ENCODE assay signal across 5 cellular contexts in the genomic region with DNA sequence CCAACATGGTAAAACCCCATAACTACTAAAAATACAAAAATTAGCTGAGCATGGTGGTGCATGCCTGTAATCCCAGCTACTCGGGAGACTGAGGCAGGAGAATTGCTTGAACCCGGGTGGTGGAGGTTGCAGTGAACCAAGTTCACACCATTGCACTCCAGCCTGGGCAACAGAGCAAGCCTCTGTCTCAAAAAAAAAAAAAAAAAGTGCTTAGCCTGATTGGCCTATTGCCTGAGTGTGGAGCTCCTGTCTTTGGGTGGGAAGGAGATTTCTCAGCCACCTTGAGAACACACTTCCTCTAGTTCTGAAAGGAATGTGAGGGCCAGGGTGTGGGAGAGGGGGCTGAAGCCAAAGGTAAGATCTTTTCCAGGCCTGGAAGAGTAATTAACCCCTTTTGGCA. TPM values are rescaled to one million over a fixed set of nuclear protein-coding genes. Genes with fewer than 3 reads are reported as not detected.
A peak's percentile ranks its signal among the peaks of the same experiment; 100 is the strongest.
DNase-seq lines count a peak whose midpoint lies in the region; ATAC-seq, FAIRE-seq and TF ChIP-seq lines count a peak whose summit lies in the region.
"Not testable (repeated sequence)": the region's sequence is repeated elsewhere in the genome, so short reads cannot be mapped to it uniquely, and the experiment has no call there.

No MANE protein-coding gene starts in this region.

- H3K27me3 ChIP-seq in astrocyte (ENCODE audit: insufficient read depth, low read length); HepG2 (ENCODE audit: control insufficient read depth in 1 of 2, insufficient read depth in 2 of 2, low read length in 2 of 2): not testable (repeated sequence)

- H3K27ac Mint-ChIP-seq in astrocyte (ENCODE audit: unreplicated experiment) = peak overlapping the region; percentile 53

- H3K4me1 ChIP-seq in A549 = peaks cover 30% of the 10 kb centered on the region; the same call in 2 of the 3 replicates
- not testable (repeated sequence) for H3K4me1 ChIP-seq in astrocyte (ENCODE audit: insufficient read depth, low read length)
- H3K4me1 ChIP-seq in HepG2 (ENCODE audit: insufficient read depth, low read length) = peaks cover 23% of the 10 kb centered on the region

- not testable (repeated sequence) for H3K9ac ChIP-seq in astrocyte (ENCODE audit: low read length); HepG2 (ENCODE audit: insufficient read depth, low read depth, low read length)

- peaks cover 18% of the 10 kb centered on the region for H3K4me1 Mint-ChIP-seq in astrocyte (ENCODE audit: low read depth, unreplicated experiment)

- not testable (repeated sequence) for DNase-seq in A549 (ENCODE audit: low read depth in 1 of 2, low spot score in 1 of 2); astrocyte (ENCODE audit: low read depth); HepG2 (ENCODE audit: low spot score)
- DNase-seq in ELF-1 (ENCODE audit: low read depth, low spot score) (peak; percentile 29), OCI-M1 (lab: John Stamatoyannopoulos, UW) (peak; percentile 60)

- intact Hi-C loops in HepG2 (cut with micrococcal nuclease; ENCODE audit: unreplicated experiment) = not testable (repeated sequence)

- H3K4me3 Mint-ChIP-seq in astrocyte (ENCODE audit: unreplicated experiment) = not testable (repeated sequence)

- H3K79me2 ChIP-seq in astrocyte (ENCODE audit: insufficient read depth, low read length); HepG2 (ENCODE audit: insufficient read depth, low read length): not testable (repeated sequence)

- not testable (repeated sequence) for H3K9me3 ChIP-seq in A549; astrocyte (ENCODE audit: insufficient read depth, low read depth, low read length); HepG2 (ENCODE audit: low read length)

- TF ChIP-seq CTCF in A549 (IDR thresholded peaks at IDR 0.05); astrocyte (IDR thresholded peaks at IDR 0.05; ENCODE audit: insufficient read depth, low read depth, low read length); HepG2 (CRISPR knock-in tag; IDR thresholded peaks at IDR 0.05): not testable (repeated sequence)

- H3K4me2 ChIP-seq in A549; astrocyte (ENCODE audit: low read length); HepG2 (ENCODE audit: low read depth, low read length): not testable (repeated sequence)

- H3K9me3 Mint-ChIP-seq in astrocyte (ENCODE audit: unreplicated experiment) = not testable (repeated sequence)

- FAIRE-seq in A549 (lab: Jason Lieb, UNC); astrocyte (lab: Jason Lieb, UNC); HepG2 (lab: Jason Lieb, UNC): not testable (repeated sequence)

- H3K27me3 Mint-ChIP-seq in astrocyte (ENCODE audit: low read depth, unreplicated experiment) = not testable (repeated sequence)

- POLR2A ChIA-PET in A549 (lab: Yijun Ruan, JAX) = interaction anchor here (0.6 to 0.8 kb wide), 2 partner anchors 24 to 35 kb away, joined by 3 to 6 read pairs; no protein-coding TSS in a partner anchor
- POLR2A ChIA-PET in HepG2 (lab: Yijun Ruan, JAX) = interaction anchor here (0.8 to 25.4 kb wide), 6 partner anchors 8 to 89 kb away, joined by 3 to 1587 read pairs (median 4); partner anchors contain the start of gene TRIB3

- not testable (repeated sequence) for H3K36me3 ChIP-seq in astrocyte (ENCODE audit: insufficient read depth, low read length)
- peaks cover 0 to 10% of the 10 kb centered on the region in 2 experiments; a peak in 2 of 5 replicates for H3K36me3 ChIP-seq in HepG2 (replicated peaks in 1 of 2; ENCODE audit: control insufficient read depth in 1 of 2, insufficient read depth in 2 of 2, low read length in 2 of 2)

- not testable (repeated sequence) for ATAC-seq in A549, HepG2

- not testable (repeated sequence) for TF ChIP-seq RAD21 in A549 (conservative IDR thresholded peaks at IDR 0.05 in 1 of 2, IDR thresholded peaks at IDR 0.05 in 1 of 2); HepG2 (CRISPR knock-in tag; IDR thresholded peaks at IDR 0.05)

- BruUV-seq in HepG2 (replicated peaks; lab: Mats Ljungman, UMichigan) = not testable (repeated sequence)

- 90% methylated on average over 2 of the region's 2 CpGs for WGBS in A549 (ENCODE audit: missing lambda C conversion rate)
- WGBS in HepG2 (ENCODE audit: low lambda C conversion rate) = 84% methylated on average over 2 of the region's 2 CpGs

- not testable (repeated sequence) for H4K20me1 ChIP-seq in astrocyte (ENCODE audit: insufficient read depth, low read length); HepG2 (ENCODE audit: insufficient read depth, low read length)

- peak overlapping the region; percentile 71 to 81; a peak in 5 of 6 replicates for H3K27ac ChIP-seq in A549
- not testable (repeated sequence) for H3K27ac ChIP-seq in astrocyte (ENCODE audit: low read depth, low read length); HepG2 (ENCODE audit: extremely low read length, insufficient read depth, low read length)

- H3K4me3 ChIP-seq in A549; astrocyte (ENCODE audit: insufficient read depth, low read depth, low read length); HepG2 (replicated peaks in 1 of 3; ENCODE audit: insufficient read depth in 1 of 3, low read depth in 2 of 3, low read length in 3 of 3): not testable (repeated sequence)

- CTCF ChIA-PET in A549 (lab: Yijun Ruan, JAX) = interaction anchor here (0.5 to 50.3 kb wide), 13 partner anchors 11 to 186 kb away, joined by 3 to 1229 read pairs (median 19); partner anchors contain the start of gene TRIB3
- CTCF ChIA-PET in HepG2 (lab: Yijun Ruan, JAX; ENCODE audit: low intra/inter-chr PET ratio, low total read pairs) = interaction anchor here (3.9 kb wide), 1 partner anchor 76 kb away, joined by 106 read pairs; no protein-coding TSS in a partner anchor

- H2AFZ ChIP-seq in astrocyte (ENCODE audit: low read depth, low read length); HepG2 (ENCODE audit: low read length): not testable (repeated sequence)

- not testable (repeated sequence) for TF ChIP-seq POLR2A in A549 (IDR thresholded peaks at IDR 0.05; ENCODE audit: low read length); HepG2 (IDR thresholded peaks at IDR 0.05; ENCODE audit: insufficient read depth in 1 of 2, low read depth in 2 of 2, low read length in 2 of 2)

- in situ Hi-C loops in HepG2 (cut with HindIII; ENCODE audit: extremely low pct_ligation_motif_present, low pct_unique_long_range_greater_than_20kb) = loop anchor here (10.0 kb wide), 2 partner anchors 289 to 379 kb away; no protein-coding TSS in a partner anchor

- H3K36me3 Mint-ChIP-seq in astrocyte (ENCODE audit: low read depth, unreplicated experiment) = peaks cover 17% of the 10 kb centered on the region

- not testable (repeated sequence) for TF ChIP-seq EP300 in A549 (IDR thresholded peaks at IDR 0.05); HepG2 (IDR thresholded peaks at IDR 0.05; ENCODE audit: low read depth in 2 of 2, low read length in 2 of 2); HepG2 (CRISPR knock-in tag; IDR thresholded peaks at IDR 0.05; ENCODE audit: borderline replicate concordance)

RNA-seq across cellular contexts. Expression of gene NRSN2, which starts 9.2 kb away (rescaled TPM):
- polyA plus RNA-seq in A549 (2011; rRNA removed) (40.5 and 47.5 TPM in 2 replicates), A549 (2017; fragmentation: RNase III; extraction: RNeasy Plus Mini Kit Qiagen cat#74134 plus additional on column Dnase treatment) (59.6 to 74.8 TPM (median 74.3 TPM) in 3 replicates), HepG2 (2011; rRNA removed) (49.4 and 63.3 TPM in 2 replicates)
- 103 and 115 TPM in 2 replicates for polyA plus RNA-seq in A549 (2012; cell fraction: cytosol; rRNA removed)
- 84.2 and 135 TPM in 2 replicates for polyA plus RNA-seq in A549 (2012; cell fraction: nucleus; rRNA removed)
- polyA minus RNA-seq in A549 (2011; rRNA and poly(A)+ RNA removed) = 36.5 and 42.2 TPM in 2 replicates
- total RNA-seq in astrocyte (57.8 and 64.0 TPM in 2 replicates), HepG2 (2016; rRNA removed; fragmentation: Illumina TruSeq; extraction: Trizol) (28.4 and 32.3 TPM in 2 replicates)
- 13.5 and 19.5 TPM in 2 replicates for total RNA-seq in HepG2 (2016; cell fraction: cytosol; rRNA removed; fragmentation: Illumina TruSeq; extraction: Trizol; ENCODE audit: low read depth)
- total RNA-seq in HepG2 (2016; cell fraction: insoluble cytoplasmic fraction; rRNA removed; fragmentation: Illumina TruSeq; extraction: Trizol) = 26.0 and 33.1 TPM in 2 replicates
- total RNA-seq in HepG2 (2016; cell fraction: membrane; rRNA removed; fragmentation: Illumina TruSeq; extraction: Trizol) = 30.9 and 37.0 TPM in 2 replicates
- 18.0 and 19.9 TPM in 2 replicates for total RNA-seq in HepG2 (2016; cell fraction: nucleus; rRNA removed; fragmentation: Illumina TruSeq; extraction: Trizol)
- 69.4 and 90.4 TPM in 2 replicates for polyA plus RNA-seq in HepG2 (2011; cell fraction: cytosol; rRNA removed)
- 68.6 and 73.2 TPM in 2 replicates for polyA plus RNA-seq in HepG2 (2011; cell fraction: nucleus; rRNA removed)
- 32.8 and 45.8 TPM in 2 replicates for polyA plus RNA-seq in HepG2 (2012)
- polyA plus RNA-seq in HepG2 (2016; cell fraction: cytosol; fragmentation: Illumina TruSeq; extraction: Trizol; ENCODE audit: low read depth) = 30.7 and 34.2 TPM in 2 replicates
- polyA plus RNA-seq in HepG2 (2016; cell fraction: insoluble cytoplasmic fraction; fragmentation: Illumina TruSeq; extraction: Trizol; ENCODE audit: low read depth) = 54.0 and 55.2 TPM in 2 replicates
- 61.7 and 66.8 TPM in 2 replicates for polyA plus RNA-seq in HepG2 (2016; cell fraction: membrane; fragmentation: Illumina TruSeq; extraction: Trizol; ENCODE audit: low read depth)
- 79.0 and 79.1 TPM in 2 replicates for polyA plus RNA-seq in HepG2 (2016; cell fraction: nucleus; fragmentation: Illumina TruSeq; extraction: Trizol; ENCODE audit: insufficient read depth, low read depth)
- 1.6 and 52.5 TPM in 2 replicates for polyA minus RNA-seq in HepG2 (2011; rRNA and poly(A)+ RNA removed; ENCODE audit: low replicate concordance)
- polyA minus RNA-seq in HepG2 (2011; cell fraction: cytosol; rRNA and poly(A)+ RNA removed) = 32.5 and 33.1 TPM in 2 replicates
- polyA minus RNA-seq in HepG2 (2011; cell fraction: nucleus; rRNA and poly(A)+ RNA removed) = 10.7 and 15.0 TPM in 2 replicates

RNA-seq across cellular contexts. Expression of gene TRIB3, which starts 24.4 kb away (rescaled TPM):
- polyA plus RNA-seq in A549 (2011; rRNA removed) = 210 and 269 TPM in 2 replicates
- polyA plus RNA-seq in A549 (2012; cell fraction: cytosol; rRNA removed) = 56.5 and 79.1 TPM in 2 replicates
- 68.7 and 90.7 TPM in 2 replicates for polyA plus RNA-seq in A549 (2012; cell fraction: nucleus; rRNA removed)
- 28.4 to 39.8 TPM (median 34.0 TPM) in 3 replicates for polyA plus RNA-seq in A549 (2017; fragmentation: RNase III; extraction: RNeasy Plus Mini Kit Qiagen cat#74134 plus additional on column Dnase treatment)
- polyA minus RNA-seq in A549 (2011; rRNA and poly(A)+ RNA removed) = 224 and 268 TPM in 2 replicates
- 33.0 and 36.9 TPM in 2 replicates for total RNA-seq in astrocyte
- 106 and 115 TPM in 2 replicates for total RNA-seq in HepG2 (2016; rRNA removed; fragmentation: Illumina TruSeq; extraction: Trizol)
- 40.1 and 45.0 TPM in 2 replicates for total RNA-seq in HepG2 (2016; cell fraction: cytosol; rRNA removed; fragmentation: Illumina TruSeq; extraction: Trizol; ENCODE audit: low read depth)
- total RNA-seq in HepG2 (2016; cell fraction: insoluble cytoplasmic fraction; rRNA removed; fragmentation: Illumina TruSeq; extraction: Trizol) = 106 and 115 TPM in 2 replicates
- total RNA-seq in HepG2 (2016; cell fraction: membrane; rRNA removed; fragmentation: Illumina TruSeq; extraction: Trizol) = 107 and 130 TPM in 2 replicates
- total RNA-seq in HepG2 (2016; cell fraction: nucleus; rRNA removed; fragmentation: Illumina TruSeq; extraction: Trizol) = 47.6 and 54.9 TPM in 2 replicates
- 150 and 241 TPM in 2 replicates for polyA plus RNA-seq in HepG2 (2011; rRNA removed)
- 165 and 177 TPM in 2 replicates for polyA plus RNA-seq in HepG2 (2011; cell fraction: cytosol; rRNA removed)
- polyA plus RNA-seq in HepG2 (2011; cell fraction: nucleus; rRNA removed) = 122 and 148 TPM in 2 replicates
- 78.0 and 193 TPM in 2 replicates for polyA plus RNA-seq in HepG2 (2012)
- 33.6 and 42.0 TPM in 2 replicates for polyA plus RNA-seq in HepG2 (2016; cell fraction: cytosol; fragmentation: Illumina TruSeq; extraction: Trizol; ENCODE audit: low read depth)
- polyA plus RNA-seq in HepG2 (2016; cell fraction: insoluble cytoplasmic fraction; fragmentation: Illumina TruSeq; extraction: Trizol; ENCODE audit: low read depth) = 99.1 and 105 TPM in 2 replicates
- 76.6 and 88.5 TPM in 2 replicates for polyA plus RNA-seq in HepG2 (2016; cell fraction: membrane; fragmentation: Illumina TruSeq; extraction: Trizol; ENCODE audit: low read depth)
- 77.9 and 79.0 TPM in 2 replicates for polyA plus RNA-seq in HepG2 (2016; cell fraction: nucleus; fragmentation: Illumina TruSeq; extraction: Trizol; ENCODE audit: insufficient read depth, low read depth)
- polyA minus RNA-seq in HepG2 (2011; rRNA and poly(A)+ RNA removed; ENCODE audit: low replicate concordance) = 66.9 and 301 TPM in 2 replicates
- 115 and 151 TPM in 2 replicates for polyA minus RNA-seq in HepG2 (2011; cell fraction: cytosol; rRNA and poly(A)+ RNA removed)
- 35.9 and 65.3 TPM in 2 replicates for polyA minus RNA-seq in HepG2 (2011; cell fraction: nucleus; rRNA and poly(A)+ RNA removed)

RNA-seq across cellular contexts. Expression of gene SOX12, which starts 30.8 kb away (rescaled TPM):
- polyA plus RNA-seq in A549 (2011; rRNA removed) (7.0 and 7.5 TPM in 2 replicates), A549 (2017; fragmentation: RNase III; extraction: RNeasy Plus Mini Kit Qiagen cat#74134 plus additional on column Dnase treatment) (24.6 to 32.8 TPM (median 29.2 TPM) in 3 replicates), HepG2 (2011; rRNA removed) (10.0 and 11.5 TPM in 2 replicates)
- 16.0 and 19.5 TPM in 2 replicates for polyA plus RNA-seq in A549 (2012; cell fraction: cytosol; rRNA removed)
- polyA plus RNA-seq in A549 (2012; cell fraction: nucleus; rRNA removed) = 39.6 and 40.2 TPM in 2 replicates
- 6.1 and 6.6 TPM in 2 replicates for polyA minus RNA-seq in A549 (2011; rRNA and poly(A)+ RNA removed)
- total RNA-seq in astrocyte (43.4 and 45.1 TPM in 2 replicates), HepG2 (2016; rRNA removed; fragmentation: Illumina TruSeq; extraction: Trizol) (12.1 and 18.7 TPM in 2 replicates)
- total RNA-seq in HepG2 (2016; cell fraction: cytosol; rRNA removed; fragmentation: Illumina TruSeq; extraction: Trizol; ENCODE audit: low read depth) = 5.2 and 6.4 TPM in 2 replicates
- total RNA-seq in HepG2 (2016; cell fraction: insoluble cytoplasmic fraction; rRNA removed; fragmentation: Illumina TruSeq; extraction: Trizol) = 10.8 and 18.0 TPM in 2 replicates
- 19.3 and 22.7 TPM in 2 replicates for total RNA-seq in HepG2 (2016; cell fraction: membrane; rRNA removed; fragmentation: Illumina TruSeq; extraction: Trizol)
- 14.7 and 17.3 TPM in 2 replicates for total RNA-seq in HepG2 (2016; cell fraction: nucleus; rRNA removed; fragmentation: Illumina TruSeq; extraction: Trizol)
- polyA plus RNA-seq in HepG2 (2011; cell fraction: cytosol; rRNA removed) = 5.9 and 7.7 TPM in 2 replicates
- polyA plus RNA-seq in HepG2 (2011; cell fraction: nucleus; rRNA removed) = 33.8 and 40.6 TPM in 2 replicates
- 33.1 and 35.1 TPM in 2 replicates for polyA plus RNA-seq in HepG2 (2012)
- 9.1 and 11.5 TPM in 2 replicates for polyA plus RNA-seq in HepG2 (2016; cell fraction: cytosol; fragmentation: Illumina TruSeq; extraction: Trizol; ENCODE audit: low read depth)
- 37.4 and 47.0 TPM in 2 replicates for polyA plus RNA-seq in HepG2 (2016; cell fraction: insoluble cytoplasmic fraction; fragmentation: Illumina TruSeq; extraction: Trizol; ENCODE audit: low read depth)
- polyA plus RNA-seq in HepG2 (2016; cell fraction: membrane; fragmentation: Illumina TruSeq; extraction: Trizol; ENCODE audit: low read depth) = 35.3 and 38.7 TPM in 2 replicates
- polyA plus RNA-seq in HepG2 (2016; cell fraction: nucleus; fragmentation: Illumina TruSeq; extraction: Trizol; ENCODE audit: insufficient read depth, low read depth) = 63.1 and 67.8 TPM in 2 replicates
- 2.4 and 12.0 TPM in 2 replicates for polyA minus RNA-seq in HepG2 (2011; rRNA and poly(A)+ RNA removed; ENCODE audit: low replicate concordance)
- 11.2 and 12.0 TPM in 2 replicates for polyA minus RNA-seq in HepG2 (2011; cell fraction: cytosol; rRNA and poly(A)+ RNA removed)
- 9.6 and 12.7 TPM in 2 replicates for polyA minus RNA-seq in HepG2 (2011; cell fraction: nucleus; rRNA and poly(A)+ RNA removed)

RNA-seq across cellular contexts. Expression of gene RBCK1, which starts 51.9 kb away (rescaled TPM):
- polyA plus RNA-seq in A549 (2011; rRNA removed) (222 and 239 TPM in 2 replicates), A549 (2017; fragmentation: RNase III; extraction: RNeasy Plus Mini Kit Qiagen cat#74134 plus additional on column Dnase treatment) (105 to 117 TPM (median 112 TPM) in 3 replicates), HepG2 (2011; rRNA removed) (215 and 270 TPM in 2 replicates)
- 142 and 173 TPM in 2 replicates for polyA plus RNA-seq in A549 (2012; cell fraction: cytosol; rRNA removed)
- 254 and 311 TPM in 2 replicates for polyA plus RNA-seq in A549 (2012; cell fraction: nucleus; rRNA removed)
- 186 and 187 TPM in 2 replicates for polyA minus RNA-seq in A549 (2011; rRNA and poly(A)+ RNA removed)
- total RNA-seq in astrocyte (124 and 138 TPM in 2 replicates), HepG2 (2016; rRNA removed; fragmentation: Illumina TruSeq; extraction: Trizol) (121 and 149 TPM in 2 replicates)
- total RNA-seq in HepG2 (2016; cell fraction: cytosol; rRNA removed; fragmentation: Illumina TruSeq; extraction: Trizol; ENCODE audit: low read depth) = 176 and 212 TPM in 2 replicates
- 110 and 147 TPM in 2 replicates for total RNA-seq in HepG2 (2016; cell fraction: insoluble cytoplasmic fraction; rRNA removed; fragmentation: Illumina TruSeq; extraction: Trizol)
- total RNA-seq in HepG2 (2016; cell fraction: membrane; rRNA removed; fragmentation: Illumina TruSeq; extraction: Trizol) = 217 and 241 TPM in 2 replicates
- total RNA-seq in HepG2 (2016; cell fraction: nucleus; rRNA removed; fragmentation: Illumina TruSeq; extraction: Trizol) = 83.9 and 95.5 TPM in 2 replicates
- 171 and 196 TPM in 2 replicates for polyA plus RNA-seq in HepG2 (2011; cell fraction: cytosol; rRNA removed)
- polyA plus RNA-seq in HepG2 (2011; cell fraction: nucleus; rRNA removed) = 558 and 618 TPM in 2 replicates
- polyA plus RNA-seq in HepG2 (2012) = 207 and 311 TPM in 2 replicates
- 291 and 331 TPM in 2 replicates for polyA plus RNA-seq in HepG2 (2016; cell fraction: cytosol; fragmentation: Illumina TruSeq; extraction: Trizol; ENCODE audit: low read depth)
- 144 and 159 TPM in 2 replicates for polyA plus RNA-seq in HepG2 (2016; cell fraction: insoluble cytoplasmic fraction; fragmentation: Illumina TruSeq; extraction: Trizol; ENCODE audit: low read depth)
- 277 and 299 TPM in 2 replicates for polyA plus RNA-seq in HepG2 (2016; cell fraction: membrane; fragmentation: Illumina TruSeq; extraction: Trizol; ENCODE audit: low read depth)
- 357 and 365 TPM in 2 replicates for polyA plus RNA-seq in HepG2 (2016; cell fraction: nucleus; fragmentation: Illumina TruSeq; extraction: Trizol; ENCODE audit: insufficient read depth, low read depth)
- polyA minus RNA-seq in HepG2 (2011; rRNA and poly(A)+ RNA removed; ENCODE audit: low replicate concordance) = 36.5 and 119 TPM in 2 replicates
- polyA minus RNA-seq in HepG2 (2011; cell fraction: cytosol; rRNA and poly(A)+ RNA removed) = 65.9 and 88.8 TPM in 2 replicates
- polyA minus RNA-seq in HepG2 (2011; cell fraction: nucleus; rRNA and poly(A)+ RNA removed) = 102 and 144 TPM in 2 replicates

RNA-seq across cellular contexts. Expression of gene ZCCHC3, which starts 58.8 kb away (rescaled TPM):
- polyA plus RNA-seq in A549 (2011; rRNA removed) (17.4 and 19.8 TPM in 2 replicates), A549 (2017; fragmentation: RNase III; extraction: RNeasy Plus Mini Kit Qiagen cat#74134 plus additional on column Dnase treatment) (16.3 to 17.7 TPM (median 17.3 TPM) in 3 replicates), HepG2 (2011; rRNA removed) (43.8 and 46.6 TPM in 2 replicates)
- 15.1 and 18.7 TPM in 2 replicates for polyA plus RNA-seq in A549 (2012; cell fraction: cytosol; rRNA removed)
- 14.0 and 15.4 TPM in 2 replicates for polyA plus RNA-seq in A549 (2012; cell fraction: nucleus; rRNA removed)
- polyA minus RNA-seq in A549 (2011; rRNA and poly(A)+ RNA removed) = 15.2 and 16.3 TPM in 2 replicates
- total RNA-seq in astrocyte (18.6 and 20.2 TPM in 2 replicates), HepG2 (2016; rRNA removed; fragmentation: Illumina TruSeq; extraction: Trizol) (56.2 and 63.0 TPM in 2 replicates)
- total RNA-seq in HepG2 (2016; cell fraction: cytosol; rRNA removed; fragmentation: Illumina TruSeq; extraction: Trizol; ENCODE audit: low read depth) = 12.1 and 12.3 TPM in 2 replicates
- total RNA-seq in HepG2 (2016; cell fraction: insoluble cytoplasmic fraction; rRNA removed; fragmentation: Illumina TruSeq; extraction: Trizol) = 49.2 and 64.0 TPM in 2 replicates
- total RNA-seq in HepG2 (2016; cell fraction: membrane; rRNA removed; fragmentation: Illumina TruSeq; extraction: Trizol) = 45.3 and 47.4 TPM in 2 replicates
- total RNA-seq in HepG2 (2016; cell fraction: nucleus; rRNA removed; fragmentation: Illumina TruSeq; extraction: Trizol) = 28.6 and 30.4 TPM in 2 replicates
- 44.4 and 45.0 TPM in 2 replicates for polyA plus RNA-seq in HepG2 (2011; cell fraction: cytosol; rRNA removed)
- 21.2 and 22.1 TPM in 2 replicates for polyA plus RNA-seq in HepG2 (2011; cell fraction: nucleus; rRNA removed)
- polyA plus RNA-seq in HepG2 (2012) = 37.3 and 43.5 TPM in 2 replicates
- 8.1 and 9.0 TPM in 2 replicates for polyA plus RNA-seq in HepG2 (2016; cell fraction: cytosol; fragmentation: Illumina TruSeq; extraction: Trizol; ENCODE audit: low read depth)
- 75.7 and 81.5 TPM in 2 replicates for polyA plus RNA-seq in HepG2 (2016; cell fraction: insoluble cytoplasmic fraction; fragmentation: Illumina TruSeq; extraction: Trizol; ENCODE audit: low read depth)
- 37.6 and 38.3 TPM in 2 replicates for polyA plus RNA-seq in HepG2 (2016; cell fraction: membrane; fragmentation: Illumina TruSeq; extraction: Trizol; ENCODE audit: low read depth)
- polyA plus RNA-seq in HepG2 (2016; cell fraction: nucleus; fragmentation: Illumina TruSeq; extraction: Trizol; ENCODE audit: insufficient read depth, low read depth) = 57.9 and 60.5 TPM in 2 replicates
- polyA minus RNA-seq in HepG2 (2011; rRNA and poly(A)+ RNA removed; ENCODE audit: low replicate concordance) = 9.3 and 53.1 TPM in 2 replicates
- 31.3 and 34.6 TPM in 2 replicates for polyA minus RNA-seq in HepG2 (2011; cell fraction: cytosol; rRNA and poly(A)+ RNA removed)
- 16.1 and 17.3 TPM in 2 replicates for polyA minus RNA-seq in HepG2 (2011; cell fraction: nucleus; rRNA and poly(A)+ RNA removed)
